12 cellular contexts compared by ENCODE assay signal in genomic region chr2:97742381-97742847, GRCh38. TPM values are rescaled to one million over a fixed set of nuclear protein-coding genes. Genes with fewer than 3 reads are reported as not detected.
DNase-seq lines count a peak whose midpoint lies in the region; ATAC-seq and TF ChIP-seq lines count a peak whose summit lies in the region.
"Had no signal": no experiment of that assay in that cellular context is flagged by ENCODE, and none has a peak within 500 bp of the region (broad histone marks: within the 10 kb centered on the region; RNA-seq: fewer than 3 reads in every experiment).

No MANE protein-coding gene starts in this region.

- POLR2A ChIA-PET in activated CD8-positive, alpha-beta T cell treated with anti-CD3 and anti-CD28 coated beads for 36 hours (lab: Charles Lee) = interaction anchor here (1.1 to 6.2 kb wide), 6 partner anchors 14 to 96 kb away, joined by 3 to 61 read pairs (median 19); partner anchors contain the start of gene ZAP70

- no peak overlapping the region for H3K4me3 ChIP-seq in foreskin fibroblast (ENCODE audit: low read depth in 1 of 2, low read length in 2 of 2)

- H3K27ac Mint-ChIP-seq in activated CD8-positive, alpha-beta T cell treated with anti-CD3 and anti-CD28 coated beads for 36 hours = peak overlapping the region; percentile 87
- peak overlapping the region; percentile 78 for H3K27ac Mint-ChIP-seq in stimulated activated naive CD8-positive, alpha-beta T cell treated with anti-CD3 and anti-CD28 coated beads, Interleukin-15, Interleukin-2, amounts not matched to agents 100 ng/mL and 50 ng/mL, for 24 hours
- H3K27ac Mint-ChIP-seq: memory B cell had no signal

- H3K4me3 Mint-ChIP-seq in activated CD8-positive, alpha-beta T cell treated with anti-CD3 and anti-CD28 coated beads for 36 hours = no peak overlapping the region
- H3K4me3 Mint-ChIP-seq in stimulated activated naive CD8-positive, alpha-beta T cell treated with anti-CD3 and anti-CD28 coated beads, Interleukin-15, Interleukin-2, amounts not matched to agents 100 ng/mL and 50 ng/mL, for 24 hours = no peak overlapping the region
- H3K4me3 Mint-ChIP-seq: memory B cell had no signal

- peaks cover 68% of the 10 kb centered on the region for H3K4me1 Mint-ChIP-seq in activated CD8-positive, alpha-beta T cell treated with anti-CD3 and anti-CD28 coated beads for 36 hours (ENCODE audit: low read depth)
- H3K4me1 Mint-ChIP-seq in stimulated activated naive CD8-positive, alpha-beta T cell treated with anti-CD3 and anti-CD28 coated beads, Interleukin-15, Interleukin-2, amounts not matched to agents 100 ng/mL and 50 ng/mL, for 24 hours (ENCODE audit: low read depth) = peaks cover 75% of the 10 kb centered on the region

- DNase-seq in stimulated activated CD4-positive, alpha-beta T cell treated with anti-CD3 and anti-CD28 coated beads, Interleukin-2, amount 100 ng/mL, for 24 hours = peak; percentile 29 to 42
- no peak for DNase-seq in stimulated activated CD4-positive, alpha-beta T cell treated with anti-CD3 and anti-CD28 coated beads, Interleukin-1b, Interleukin-23, amount 100 ng/mL, for 48 hours
- DNase-seq in activated CD8-positive, alpha-beta T cell treated with anti-CD3 and anti-CD28 coated beads for 36 hours = peak; percentile 76
- DNase-seq in foreskin fibroblast (peak; percentile 40 to 57), NCI-H2107 treated with DMSO at 0.1 percent for 48 hours (lab: John Stamatoyannopoulos, UW; ENCODE audit: unreplicated experiment) (no peak), cerebellar nuclear complex (lab: John Stamatoyannopoulos, UW) (no peak)
- DNase-seq: brain microvascular endothelial cell, OCI-M1 had no signal

- intact Hi-C loops in activated CD8-positive, alpha-beta T cell treated with anti-CD3 and anti-CD28 coated beads for 36 hours (cut with micrococcal nuclease) = no loop called here

- no peaks in the 10 kb centered on the region for H3K9me3 Mint-ChIP-seq in activated CD8-positive, alpha-beta T cell treated with anti-CD3 and anti-CD28 coated beads for 36 hours
- H3K9me3 Mint-ChIP-seq in stimulated activated naive CD8-positive, alpha-beta T cell treated with anti-CD3 and anti-CD28 coated beads, Interleukin-15, Interleukin-2, amounts not matched to agents 100 ng/mL and 50 ng/mL, for 24 hours = no peaks in the 10 kb centered on the region
- H3K9me3 Mint-ChIP-seq: memory B cell had no signal

- peaks cover 59% of the 10 kb centered on the region for H3K36me3 Mint-ChIP-seq in activated CD8-positive, alpha-beta T cell treated with anti-CD3 and anti-CD28 coated beads for 36 hours (ENCODE audit: low read depth)
- peaks cover 47% of the 10 kb centered on the region for H3K36me3 Mint-ChIP-seq in stimulated activated naive CD8-positive, alpha-beta T cell treated with anti-CD3 and anti-CD28 coated beads, Interleukin-15, Interleukin-2, amounts not matched to agents 100 ng/mL and 50 ng/mL, for 24 hours (ENCODE audit: low read depth)

- ATAC-seq in activated CD8-positive, alpha-beta T cell treated with anti-CD3 and anti-CD28 coated beads for 36 hours = peak; percentile 72
- no peak for ATAC-seq in GM19395 (IDR thresholded peaks at IDR 0.05; ENCODE audit: unreplicated experiment)

- CTCF ChIA-PET in activated CD8-positive, alpha-beta T cell treated with anti-CD3 and anti-CD28 coated beads for 36 hours (lab: Charles Lee) = interaction anchor here (0.9 to 10.0 kb wide), 5 partner anchors 16 to 152 kb away, joined by 4 to 167 read pairs (median 73); partner anchors contain the start of genes ACTR1B and ZAP70

- TF ChIP-seq CTCF in activated CD8-positive, alpha-beta T cell treated with anti-CD3 and anti-CD28 coated beads for 36 hours (IDR thresholded peaks at IDR 0.05) = no peak
- TF ChIP-seq CTCF in foreskin fibroblast (IDR thresholded peaks at IDR 0.05; ENCODE audit: low read depth, low read length) = no peak

- H3K27me3 Mint-ChIP-seq in activated CD8-positive, alpha-beta T cell treated with anti-CD3 and anti-CD28 coated beads for 36 hours = no peaks in the 10 kb centered on the region
- H3K27me3 Mint-ChIP-seq in stimulated activated naive CD8-positive, alpha-beta T cell treated with anti-CD3 and anti-CD28 coated beads, Interleukin-15, Interleukin-2, amounts not matched to agents 100 ng/mL and 50 ng/mL, for 24 hours = no peaks in the 10 kb centered on the region

RNA-seq across cellular contexts. Expression of gene ZAP70, which starts 29.0 kb away (rescaled TPM):
- total RNA-seq in activated CD8-positive, alpha-beta T cell treated with anti-CD3 and anti-CD28 coated beads for 36 hours = 100 to 1,000 TPM; 218 TPM
- total RNA-seq: fibroblast of villous mesenchyme had no signal

Comparison
In these comparisons a context has a peak if more than half of its experiments do, and no peak if none do; other contexts are left out.
1. DNase-seq: peak in stimulated activated CD4-positive, alpha-beta T cell treated with anti-CD3 and anti-CD28 coated beads, Interleukin-2, amount 100 ng/mL, for 24 hours (2 of 2), activated CD8-positive, alpha-beta T cell treated with anti-CD3 and anti-CD28 coated beads for 36 hours (single experiment) and foreskin fibroblast (2 of 2); none in stimulated activated CD4-positive, alpha-beta T cell treated with anti-CD3 and anti-CD28 coated beads, Interleukin-1b, Interleukin-23, amount 100 ng/mL, for 48 hours (single experiment), NCI-H2107 treated with DMSO at 0.1 percent for 48 hours (single experiment) and cerebellar nuclear complex (0 of 2).